Comparison of ENCODE assay signal across 31 cellular contexts in genomic region chr4:99038213-99038612, GRCh38.
"Had no signal": no experiment of that assay in that cellular context is flagged by ENCODE, and none has a peak within 500 bp of the region (broad histone marks: within the 10 kb centered on the region; RNA-seq: fewer than 3 reads in every experiment).

No MANE protein-coding gene starts in this region.

- H3K4me1 ChIP-seq: esophagus squamous epithelium, gastroesophageal sphincter had no signal

- H3K27ac ChIP-seq: brain microvascular endothelial cell, coronary artery, dorsolateral prefrontal cortex, esophagus squamous epithelium, gastroesophageal sphincter, heart right ventricle, hepatocyte, WERI-Rb-1 had no signal

- FAIRE-seq: bronchial epithelial cell had no signal

- H3K4me3 ChIP-seq: coronary artery, dorsolateral prefrontal cortex, esophagus squamous epithelium, gastroesophageal sphincter, heart right ventricle, hepatocyte had no signal

- H3K36me3 ChIP-seq: brain microvascular endothelial cell had no signal

- ATAC-seq: activated CD4-positive, alpha-beta T cell treated with anti-CD3 and anti-CD28 coated beads for 36 hours; activated CD8-positive, alpha-beta memory T cell treated with anti-CD3 and anti-CD28 coated beads, Interleukin-2, amount 10 ng/mL, durations not matched to agents 7 days and 5 days; activated CD8-positive, alpha-beta T cell treated with anti-CD3 and anti-CD28 coated beads, Interleukin-2, amount 10 ng/mL, durations not matched to agents 7 days and 5 days; activated naive CD4-positive, alpha-beta T cell treated with anti-CD3 and anti-CD28 coated beads, Interleukin-2, amount 50 U/mL, for 72 hours; activated T-cell treated with anti-CD3 and anti-CD28 coated beads, Interleukin-2, amount 50 U/mL, for 72 hours; gastroesophageal sphincter; heart right ventricle; T-helper 17 cell had no signal

- H2AFZ ChIP-seq: hepatocyte had no signal

- H3K4me2 ChIP-seq: hepatocyte had no signal

- H3K27me3 ChIP-seq: brain microvascular endothelial cell, dorsolateral prefrontal cortex, esophagus squamous epithelium, gastroesophageal sphincter, heart right ventricle, hepatocyte had no signal

- DNase-seq: activated B cell treated with CpG ODN at 0.5 μM for 24 hours; activated CD4-positive, alpha-beta memory T cell treated with anti-CD3 and anti-CD28 coated beads for 36 hours; activated CD4-positive, alpha-beta T cell treated with anti-CD3 and anti-CD28 coated beads for 36 hours; activated CD4-positive, alpha-beta T cell treated with anti-CD3 and anti-CD28 coated beads, Interleukin-2, amount 10 ng/mL, durations not matched to agents 24 days and 14 days; activated CD4-positive, CD25-positive, alpha-beta regulatory T cell treated with anti-CD3 and anti-CD28 coated beads, Interleukin-2, amount 50 U/mL, for 72 hours; activated CD8-positive, alpha-beta memory T cell treated with anti-CD3 and anti-CD28 coated beads, Interleukin-2, amount 10 ng/mL, durations not matched to agents 7 days and 5 days; activated CD8-positive, alpha-beta memory T cell treated with anti-CD3 and anti-CD28 coated beads, Interleukin-2, amount 50 U/mL, for 4 hours; activated CD8-positive, alpha-beta T cell treated with anti-CD3 and anti-CD28 coated beads, Interleukin-2, amount 10 ng/mL, durations not matched to agents 7 days and 5 days; activated gamma-delta T cell; activated naive CD4-positive, alpha-beta T cell; activated naive CD4-positive, alpha-beta T cell treated with anti-CD3 and anti-CD28 coated beads, Interleukin-2, amount 10 ng/mL, durations not matched to agents 7 days and 5 days; activated naive CD8-positive, alpha-beta T cell treated with anti-CD3 and anti-CD28 coated beads, Interleukin-2, amount 10 ng/mL, durations not matched to agents 7 days and 5 days; activated T-cell treated with anti-CD3 and anti-CD28 coated beads, Interleukin-2, amount 50 U/mL, for 1 hour; activated T-cell treated with anti-CD3 and anti-CD28 coated beads, Interleukin-2, amount 50 U/mL, for 72 hours; amniotic stem cell; anterior cingulate cortex; brain microvascular endothelial cell; dorsolateral prefrontal cortex; effector memory CD4-positive, alpha-beta T cell; endodermal cell; esophagus squamous epithelium; foreskin melanocyte; heart right ventricle; T-helper 17 cell; T1000; WERI-Rb-1 had no signal
